Comparison of ENCODE assay signal across 27 cellular contexts in the genomic region with DNA sequence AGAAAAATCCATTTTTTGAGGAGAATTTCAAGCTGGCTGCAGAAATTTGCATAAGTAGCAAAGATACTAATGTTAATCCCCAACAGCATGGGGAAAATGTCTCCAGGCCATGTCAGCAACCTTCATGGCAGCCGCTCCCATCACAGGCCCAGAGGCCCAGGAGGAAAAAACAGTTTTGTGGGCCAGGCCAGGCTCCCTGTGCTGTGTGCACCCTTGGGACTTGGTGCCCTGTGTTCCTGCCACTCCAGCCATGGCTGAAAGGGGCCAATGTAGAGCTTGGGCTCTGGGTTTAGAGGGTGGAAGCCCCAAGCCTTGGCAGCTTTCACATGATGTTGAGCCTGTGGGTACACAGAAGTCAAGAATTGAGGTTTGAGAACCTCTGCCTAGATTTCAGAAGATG.
"Had no signal": no experiment of that assay in that cellular context is flagged by ENCODE, and none has a peak within 500 bp of the region (broad histone marks: within the 10 kb centered on the region; RNA-seq: fewer than 3 reads in every experiment).

No MANE protein-coding gene starts in this region.

- FAIRE-seq: urothelium cell line had no signal

- H3K27ac ChIP-seq: stomach, suprapubic skin, testis, thoracic aorta, thyroid gland, tibial artery, tibial nerve, transverse colon, upper lobe of left lung, upper lobe of right lung, uterus, vagina had no signal

- H3K36me3 ChIP-seq: stomach, suprapubic skin, thoracic aorta, thyroid gland, tibial artery, tibial nerve, transverse colon, upper lobe of left lung, upper lobe of right lung, uterus, vagina had no signal

- H3K4me1 ChIP-seq: stomach, suprapubic skin, testis, thyroid gland, tibial artery, tibial nerve, transverse colon, upper lobe of left lung, upper lobe of right lung, uterus, vagina had no signal

- H3K27me3 ChIP-seq: stomach, suprapubic skin, testis, thyroid gland, tibial artery, tibial nerve, transverse colon, upper lobe of left lung, upper lobe of right lung, uterus, vagina had no signal

- H3K4me3 ChIP-seq: stomach, suprapubic skin, testis, thoracic aorta, thyroid gland, tibial artery, tibial nerve, transverse colon, upper lobe of left lung, upper lobe of right lung, uterus, vagina had no signal

- H3K9me3 ChIP-seq: suprapubic skin, testis, thoracic aorta, thyroid gland, tibial nerve, transverse colon, upper lobe of left lung, upper lobe of right lung, uterus, vagina had no signal

- ATAC-seq: stimulated activated effector memory CD8-positive, alpha-beta T cell treated with anti-CD3 and anti-CD28 coated beads, Interleukin-12 subunit alpha, Interleukin-12 subunit beta, amount 100 ng/mL, for 72 hours; stimulated activated memory B cell treated with anti-CD40 and anti-IgM and Interleukin-4, amounts not matched to agents 10 μg/mL and 1 μg/mL and 100 μg/mL, for 72 hours; stimulated activated naive B cell treated with anti-CD40 and anti-IgM and Interleukin-4, amounts not matched to agents 10 μg/mL and 1 μg/mL and 100 μg/mL, for 72 hours; stimulated activated naive CD8-positive, alpha-beta T cell treated with anti-CD3 and anti-CD28 coated beads, Interleukin-15, amount 100 ng/mL, for 72 hours; stimulated activated naive CD8-positive, alpha-beta T cell treated with anti-CD3 and anti-CD28 coated beads, Interleukin-15, Interleukin-2, amounts not matched to agents 100 U/mL and 50 U/mL, for 24 hours; upper lobe of right lung had no signal

- DNase-seq: stimulated activated CD4-positive, alpha-beta T cell treated with anti-CD3 and anti-CD28 coated beads, Interleukin-2, amount 100 ng/mL, for 48 hours; stimulated activated CD4-positive, alpha-beta T cell treated with anti-CD3 and anti-CD28 coated beads, Interleukin-4, amount 100 ng/mL, for 1 hour; stimulated activated CD4-positive, alpha-beta T cell treated with anti-CD3 and anti-CD28 coated beads, Interleukin-4, amount 100 ng/mL, for 24 hours; stimulated activated CD4-positive, alpha-beta T cell treated with anti-CD3 and anti-CD28 coated beads, Interleukin-4, amount 100 ng/mL, for 4 hours; stimulated activated CD8-positive, alpha-beta memory T cell treated with anti-CD3 and anti-CD28 coated beads, Interleukin-4, amount 100 ng/mL, for 48 hours; stimulated activated naive B cell treated with anti-CD40 and anti-IgM and Interleukin-4, amounts not matched to agents 10 μg/mL and 1 μg/mL and 100 μg/mL, for 72 hours; stimulated activated naive CD4-positive, alpha-beta T cell; stimulated activated naive CD4-positive, alpha-beta T cell treated with Interleukin-2 at 50 U/mL for 16 hours; stimulated activated naive CD8-positive, alpha-beta T cell treated with anti-CD3 and anti-CD28 coated beads, Interleukin-15, amount 100 ng/mL, for 72 hours; stimulated activated naive CD8-positive, alpha-beta T cell treated with anti-CD3 and anti-CD28 coated beads, Interleukin-15, Interleukin-2, amounts not matched to agents 100 U/mL and 50 U/mL, for 24 hours; stomach; substantia nigra; testis; thyroid gland; tibial artery; transverse colon; trophoblast cell; upper lobe of left lung; upper lobe of right lung; uterus had no signal
